In the genomic region with DNA sequence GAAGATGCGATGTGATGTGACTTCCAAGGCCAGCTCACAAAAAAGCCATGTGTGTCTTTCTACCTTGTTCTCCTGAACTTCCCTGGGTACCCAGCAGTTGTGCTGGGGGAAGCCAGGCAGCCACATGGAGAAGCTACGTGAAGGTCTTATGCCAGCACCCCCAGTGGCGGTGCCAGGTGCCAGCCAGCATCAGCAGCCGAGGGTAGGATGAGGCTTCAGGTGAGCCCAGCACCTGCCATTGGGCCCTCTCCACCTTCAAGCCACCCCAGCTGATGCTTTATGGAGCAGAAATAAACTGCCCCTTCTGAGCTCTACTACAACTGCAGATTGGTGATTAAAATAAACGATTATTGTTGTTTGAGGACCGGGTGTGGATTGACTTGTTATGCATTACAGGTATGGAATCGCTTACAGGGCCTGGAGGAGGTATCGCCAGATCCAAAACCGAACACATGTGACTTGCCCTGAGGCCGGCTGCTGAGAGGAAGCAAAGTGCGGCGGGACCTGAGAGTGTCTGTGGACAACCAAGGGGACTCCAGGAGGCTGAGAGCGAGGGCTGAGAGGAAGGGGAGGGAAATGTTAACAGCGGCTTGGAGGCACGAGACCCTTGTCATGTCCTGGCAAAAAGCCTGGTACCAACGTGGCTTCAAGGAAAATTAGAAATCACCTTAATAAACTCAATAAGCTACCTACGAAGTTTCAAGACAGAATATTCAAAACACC, we compare ENCODE assay signal across 26 cellular contexts. TPM values are rescaled to one million over a fixed set of nuclear protein-coding genes. Genes with fewer than 3 reads are reported as not detected.
"Had no signal": no experiment of that assay in that cellular context is flagged by ENCODE, and none has a peak within 500 bp of the region (broad histone marks: within the 10 kb centered on the region; RNA-seq: fewer than 3 reads in every experiment).

No MANE protein-coding gene starts in this region.

- H3K27ac ChIP-seq: ascending aorta, cardiac muscle cell, heart right ventricle, thyroid gland had no signal

- H3K36me3 ChIP-seq: ascending aorta, cardiac muscle cell, heart right ventricle, thyroid gland had no signal

- H3K27ac Mint-ChIP-seq: activated B cell treated with CpG ODN at 0.5 μM for 24 hours; activated CD8-positive, alpha-beta memory T cell treated with anti-CD3 and anti-CD28 coated beads, Interleukin-2, amount 10 ng/mL, durations not matched to agents 7 days and 5 days; activated CD8-positive, alpha-beta T cell treated with anti-CD3 and anti-CD28 coated beads for 36 hours; activated naive CD4-positive, alpha-beta T cell treated with anti-CD3 and anti-CD28 coated beads for 36 hours; activated naive CD8-positive, alpha-beta T cell treated with anti-CD3 and anti-CD28 coated beads for 36 hours; naive thymus-derived CD8-positive, alpha-beta T cell; T-helper 2 cell treated with Interferon-gamma antibody and Interleukin-4, amounts not matched to agents 5 μg/mL and 100 μg/mL, for 36 hours had no signal

- H3K4me3 Mint-ChIP-seq: activated B cell treated with CpG ODN at 0.5 μM for 24 hours; activated CD8-positive, alpha-beta memory T cell treated with anti-CD3 and anti-CD28 coated beads, Interleukin-2, amount 10 ng/mL, durations not matched to agents 7 days and 5 days; activated CD8-positive, alpha-beta T cell treated with anti-CD3 and anti-CD28 coated beads for 36 hours; activated naive CD4-positive, alpha-beta T cell treated with anti-CD3 and anti-CD28 coated beads for 36 hours; activated naive CD8-positive, alpha-beta T cell treated with anti-CD3 and anti-CD28 coated beads for 36 hours; brain; naive thymus-derived CD8-positive, alpha-beta T cell; neural crest cell; T-helper 2 cell treated with Interferon-gamma antibody and Interleukin-4, amounts not matched to agents 5 μg/mL and 100 μg/mL, for 36 hours had no signal

- H3K4me3 ChIP-seq: ascending aorta, cardiac muscle cell, heart right ventricle, thyroid gland had no signal

- H3K4me1 Mint-ChIP-seq: activated naive CD8-positive, alpha-beta T cell treated with anti-CD3 and anti-CD28 coated beads for 36 hours had no signal

- ATAC-seq: activated CD8-positive, alpha-beta memory T cell treated with anti-CD3 and anti-CD28 coated beads, Interleukin-2, amount 10 ng/mL, durations not matched to agents 7 days and 5 days; activated CD8-positive, alpha-beta T cell treated with anti-CD3 and anti-CD28 coated beads for 36 hours; esophagus mucosa; heart right ventricle; left ventricle myocardium superior; naive thymus-derived CD8-positive, alpha-beta T cell; right cardiac atrium; stimulated activated naive CD8-positive, alpha-beta T cell treated with anti-CD3 and anti-CD28 coated beads, Interleukin-15, Interleukin-2, amounts not matched to agents 100 U/mL and 50 U/mL, for 24 hours had no signal

- H3K9me3 ChIP-seq: ascending aorta, thyroid gland had no signal

- H3K36me3 Mint-ChIP-seq: activated CD8-positive, alpha-beta memory T cell treated with anti-CD3 and anti-CD28 coated beads, Interleukin-2, amount 10 ng/mL, durations not matched to agents 7 days and 5 days; activated naive CD8-positive, alpha-beta T cell treated with anti-CD3 and anti-CD28 coated beads for 36 hours; naive thymus-derived CD8-positive, alpha-beta T cell had no signal

- H3K27me3 ChIP-seq: ascending aorta, cardiac muscle cell, thyroid gland had no signal

- DNase-seq: activated CD4-positive, alpha-beta T cell treated with anti-CD3 and anti-CD28 coated beads, Interleukin-2, amount 50 U/mL, for 1 hour; activated CD8-positive, alpha-beta memory T cell treated with anti-CD3 and anti-CD28 coated beads, Interleukin-2, amount 10 ng/mL, durations not matched to agents 7 days and 5 days; activated CD8-positive, alpha-beta T cell treated with anti-CD3 and anti-CD28 coated beads for 36 hours; activated naive CD4-positive, alpha-beta T cell treated with anti-CD3 and anti-CD28 coated beads for 36 hours; activated naive CD8-positive, alpha-beta T cell treated with anti-CD3 and anti-CD28 coated beads for 36 hours; activated T-cell treated with anti-CD3 and anti-CD28 coated beads for 4 hours; cortex of kidney; foreskin fibroblast; heart right ventricle; mammary epithelial cell; midbrain; naive thymus-derived CD8-positive, alpha-beta T cell; nucleus accumbens; stimulated activated CD4-positive, alpha-beta T cell treated with anti-CD3 and anti-CD28 coated beads, Interleukin-2, amount 100 ng/mL, for 48 hours; stimulated activated naive CD8-positive, alpha-beta T cell treated with anti-CD3 and anti-CD28 coated beads, Interleukin-15, Interleukin-2, amounts not matched to agents 100 U/mL and 50 U/mL, for 24 hours; T-helper 1 cell; thyroid gland had no signal

- H3K4me1 ChIP-seq: ascending aorta, heart right ventricle, thyroid gland had no signal

- H3K9me3 Mint-ChIP-seq: activated B cell treated with CpG ODN at 0.5 μM for 24 hours; activated CD8-positive, alpha-beta T cell treated with anti-CD3 and anti-CD28 coated beads for 36 hours; activated naive CD4-positive, alpha-beta T cell treated with anti-CD3 and anti-CD28 coated beads for 36 hours; activated naive CD8-positive, alpha-beta T cell treated with anti-CD3 and anti-CD28 coated beads for 36 hours; neural crest cell; T-helper 2 cell treated with Interferon-gamma antibody and Interleukin-4, amounts not matched to agents 5 μg/mL and 100 μg/mL, for 36 hours had no signal

RNA-seq across cellular contexts. Expression of gene OLFM1, which starts 36.0 kb away (rescaled TPM):
- total RNA-seq: activated B cell treated with CpG ODN at 0.5 μM for 24 hours; activated CD8-positive, alpha-beta T cell treated with anti-CD3 and anti-CD28 coated beads for 36 hours; activated naive CD4-positive, alpha-beta T cell treated with anti-CD3 and anti-CD28 coated beads for 36 hours; activated naive CD8-positive, alpha-beta T cell treated with anti-CD3 and anti-CD28 coated beads for 36 hours; naive thymus-derived CD8-positive, alpha-beta T cell had no signal
- polyA plus RNA-seq: naive thymus-derived CD8-positive, alpha-beta T cell had no signal
